In the genomic region with DNA sequence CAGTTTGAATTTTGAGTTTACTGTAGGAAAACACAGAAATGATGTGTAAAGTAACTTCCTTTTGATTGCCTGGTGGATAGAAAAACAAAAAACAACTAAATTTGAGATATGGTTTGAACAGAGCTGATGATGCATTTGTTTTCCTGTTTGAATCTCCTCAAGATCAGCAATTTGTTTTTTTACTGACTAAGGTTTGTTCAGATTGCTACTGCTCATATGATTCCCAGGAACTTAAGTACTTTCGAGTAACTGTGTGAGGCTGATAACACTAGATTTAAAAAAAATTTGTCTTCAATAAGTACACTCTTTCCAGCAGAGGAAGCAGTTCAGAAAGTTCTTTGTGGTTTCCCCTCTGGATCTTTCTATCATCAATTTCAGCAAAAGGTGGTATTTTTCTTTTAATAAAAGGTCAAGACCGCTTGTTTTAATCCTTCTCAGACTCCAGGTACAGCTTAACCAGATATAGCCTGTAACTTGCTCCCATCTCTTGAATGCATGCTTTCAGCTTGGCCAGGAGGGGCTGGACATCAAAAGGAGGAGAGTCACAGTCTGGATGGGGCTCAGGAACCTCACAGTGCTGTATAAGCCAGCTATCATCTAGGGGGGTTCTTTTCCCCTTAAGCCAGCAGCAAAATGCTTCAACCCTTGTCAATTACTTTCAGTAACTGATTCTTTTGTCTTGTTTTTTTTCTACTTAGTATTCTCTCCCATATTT, we compare ENCODE assay signal across 27 cellular contexts. TPM values are rescaled to one million over a fixed set of nuclear protein-coding genes. Genes with fewer than 3 reads are reported as not detected.
"Had no signal": no experiment of that assay in that cellular context is flagged by ENCODE, and none has a peak within 500 bp of the region (broad histone marks: within the 10 kb centered on the region; RNA-seq: fewer than 3 reads in every experiment).

No MANE protein-coding gene starts in this region.

- H3K27me3 ChIP-seq: body of pancreas, foreskin keratinocyte, neutrophil, transverse colon had no signal

- H3K27ac Mint-ChIP-seq: activated CD4-positive, alpha-beta T cell treated with anti-CD3 and anti-CD28 coated beads, Interleukin-2, amount 10 ng/mL, durations not matched to agents 7 days and 5 days; activated naive CD8-positive, alpha-beta T cell; activated T-cell treated with anti-CD3 and anti-CD28 coated beads, Interleukin-2, amount 50 U/mL, for 72 hours had no signal

- H3K4me1 ChIP-seq: body of pancreas, foreskin keratinocyte, lower lobe of right lung, parathyroid adenoma, transverse colon had no signal

- DNase-seq: activated CD4-positive, alpha-beta T cell treated with anti-CD3 and anti-CD28 coated beads, Interleukin-2, amount 10 ng/mL, durations not matched to agents 7 days and 5 days; activated CD4-positive, CD25-positive, alpha-beta regulatory T cell; activated CD8-positive, alpha-beta memory T cell treated with anti-CD3 and anti-CD28 coated beads, Interleukin-2, amount 50 U/mL, for 48 hours; activated gamma-delta T cell; activated T-cell treated with anti-CD3 and anti-CD28 coated beads, Interleukin-2, amount 50 U/mL, for 72 hours; amygdala; body of pancreas; central memory CD4-positive, alpha-beta T cell; effector CD8-positive, alpha-beta T cell; foreskin keratinocyte; glutamatergic neuron; hypothalamus; lower lobe of right lung; midbrain; naive B cell; stimulated activated CD4-positive, alpha-beta T cell treated with anti-CD3 and anti-CD28 coated beads, Interleukin-15, amount 100 ng/mL, for 24 hours; stimulated activated CD4-positive, alpha-beta T cell treated with anti-CD3 and anti-CD28 coated beads, Interleukin-4, amount 100 ng/mL, for 1 hour; stimulated activated naive CD4-positive, alpha-beta T cell treated with Interleukin-2 at 50 U/mL for 16 hours; substantia nigra; T-helper 1 cell; transverse colon had no signal

- H3K9me3 ChIP-seq: body of pancreas had no signal

- H3K4me1 Mint-ChIP-seq: activated CD4-positive, alpha-beta T cell treated with anti-CD3 and anti-CD28 coated beads, Interleukin-2, amount 10 ng/mL, durations not matched to agents 7 days and 5 days had no signal

- H3K27me3 Mint-ChIP-seq: activated CD4-positive, alpha-beta T cell treated with anti-CD3 and anti-CD28 coated beads, Interleukin-2, amount 10 ng/mL, durations not matched to agents 7 days and 5 days had no signal

- H3K27ac ChIP-seq: body of pancreas, coronary artery, foreskin keratinocyte, lower lobe of right lung, neutrophil, parathyroid adenoma had no signal

- H3K4me3 ChIP-seq: body of pancreas, coronary artery, lower lobe of right lung, transverse colon had no signal

- H3K9ac ChIP-seq: parathyroid adenoma had no signal

- H3K9me3 Mint-ChIP-seq: activated CD4-positive, alpha-beta T cell treated with anti-CD3 and anti-CD28 coated beads, Interleukin-2, amount 10 ng/mL, durations not matched to agents 7 days and 5 days had no signal

- H3K79me2 ChIP-seq: parathyroid adenoma had no signal

- H3K36me3 Mint-ChIP-seq: activated naive CD8-positive, alpha-beta T cell had no signal

- H3K36me3 ChIP-seq: lower lobe of right lung, neutrophil, transverse colon had no signal

- H2AFZ ChIP-seq: parathyroid adenoma had no signal

- H3K4me3 Mint-ChIP-seq: activated CD4-positive, alpha-beta T cell treated with anti-CD3 and anti-CD28 coated beads, Interleukin-2, amount 10 ng/mL, durations not matched to agents 7 days and 5 days; activated naive CD8-positive, alpha-beta T cell; activated T-cell treated with anti-CD3 and anti-CD28 coated beads, Interleukin-2, amount 50 U/mL, for 72 hours; naive B cell had no signal

- ATAC-seq: activated T-cell treated with anti-CD3 and anti-CD28 coated beads, Interleukin-2, amount 50 U/mL, for 72 hours; body of pancreas; foreskin keratinocyte; lower lobe of right lung had no signal

RNA-seq across cellular contexts. Expression of a gene that starts 12.3 kb away (rescaled TPM):
- total RNA-seq: activated CD4-positive, alpha-beta T cell treated with anti-CD3 and anti-CD28 coated beads, Interleukin-2, amount 10 ng/mL, durations not matched to agents 7 days and 5 days; activated T-cell treated with anti-CD3 and anti-CD28 coated beads, Interleukin-2, amount 50 U/mL, for 72 hours; body of pancreas; foreskin keratinocyte; kidney epithelial cell; lower lobe of right lung; renal cortical epithelial cell; transverse colon had no signal
- polyA plus RNA-seq: foreskin keratinocyte had no signal

RNA-seq across cellular contexts. Expression of a gene that starts 34.3 kb away (rescaled TPM):
- total RNA-seq: activated CD4-positive, alpha-beta T cell treated with anti-CD3 and anti-CD28 coated beads, Interleukin-2, amount 10 ng/mL, durations not matched to agents 7 days and 5 days; activated T-cell treated with anti-CD3 and anti-CD28 coated beads, Interleukin-2, amount 50 U/mL, for 72 hours; foreskin keratinocyte; kidney epithelial cell; renal cortical epithelial cell had no signal
- polyA plus RNA-seq: foreskin keratinocyte had no signal
